Comparison of ENCODE assay signal across 13 cellular contexts in the genomic region with DNA sequence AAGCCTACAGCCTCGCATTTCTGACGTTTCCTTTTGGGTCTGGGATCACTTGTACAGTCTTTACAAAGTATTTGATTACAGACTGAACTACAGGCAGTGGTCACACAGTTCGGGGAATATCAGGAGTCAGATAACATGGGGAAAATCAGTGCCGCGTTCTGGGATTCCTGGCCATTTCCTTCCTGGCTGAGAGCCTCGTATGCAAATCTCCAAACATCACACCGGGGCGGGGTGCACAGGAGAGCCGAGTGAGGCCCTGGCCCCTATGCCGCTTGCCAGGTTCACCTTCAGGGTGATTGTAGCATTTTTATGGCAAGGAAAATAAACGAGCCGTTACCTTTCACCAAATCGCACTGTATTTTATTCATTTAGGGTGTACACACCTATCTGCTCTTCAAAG. TPM values are rescaled to one million over a fixed set of nuclear protein-coding genes. Genes with fewer than 3 reads are reported as not detected.
DNase-seq lines count a peak whose midpoint lies in the region; ATAC-seq, FAIRE-seq and TF ChIP-seq lines count a peak whose summit lies in the region.
"Had no signal": no experiment of that assay in that cellular context is flagged by ENCODE, and none has a peak within 500 bp of the region (broad histone marks: within the 10 kb centered on the region; RNA-seq: fewer than 3 reads in every experiment).

No MANE protein-coding gene starts in this region.

- TF ChIP-seq CTCF in choroid plexus epithelial cell (conservative IDR thresholded peaks at IDR 0.05; ENCODE audit: low read depth, low read length) (no peak), D721Med (IDR thresholded peaks at IDR 0.05; ENCODE audit: insufficient read depth, missing control alignments) (no peak)

- no peak for FAIRE-seq in D721Med (lab: Jason Lieb, UNC)

- peak; percentile 42 for DNase-seq in G401 (ENCODE audit: low spot score)
- peak; percentile 57 for DNase-seq in NAMALWA (ENCODE audit: low spot score)
- DNase-seq in choroid plexus epithelial cell (ENCODE audit: low read depth) = peak; percentile 9
- DNase-seq in posterior vena cava (ENCODE audit: low spot score) = peak; percentile 47
- no peak for DNase-seq in GM19238 (ENCODE audit: insufficient read length, low spot score)
- no peak for DNase-seq in D721Med (ENCODE audit: insufficient read length, low spot score)
- DNase-seq: NCI-H1092 treated with DMSO at 0.1 percent for 48 hours, NCI-H446, occipital lobe had no signal

- H3K4me3 ChIP-seq in choroid plexus epithelial cell (ENCODE audit: low read depth, low read length) = no peak overlapping the region
- H3K4me3 ChIP-seq: suprapubic skin had no signal

- ATAC-seq in HG03469 (IDR thresholded peaks at IDR 0.05; ENCODE audit: unreplicated experiment) = no peak
- ATAC-seq in HG02973 (IDR thresholded peaks at IDR 0.05; ENCODE audit: unreplicated experiment) = no peak
- ATAC-seq: CD8-positive, alpha-beta T cell had no signal

- intact Hi-C loops in posterior vena cava (cut with DNase I) = no loop called here

- in situ Hi-C loops in G401 (cut with HindIII; ENCODE audit: low sequenced_read_pairs) = no loop called here

RNA-seq across cellular contexts. Expression of a gene that starts 29.6 kb away (rescaled TPM):
- 3.6 and 5.1 TPM in 2 replicates for total RNA-seq in G401 (2014; rRNA removed; shearing (Covaris generic))
- total RNA-seq in posterior vena cava = under 1 TPM; 0.69 to 0.71 TPM

RNA-seq across cellular contexts. Expression of a gene that starts 58.3 kb away (rescaled TPM):
- 13.9 and 14.5 TPM in 2 replicates for total RNA-seq in G401 (2014; rRNA removed; shearing (Covaris generic))
- 1 to 10 TPM; 1.9 to 2.4 TPM for total RNA-seq in posterior vena cava

Comparison
In these comparisons a context has a peak if more than half of its experiments do, and no peak if none do; other contexts are left out.
1. DNase-seq: peak in G401 (single experiment), NAMALWA (single experiment), choroid plexus epithelial cell (single experiment) and posterior vena cava (single experiment); none in GM19238 (single experiment) and D721Med (single experiment).